Comparison of ENCODE assay signal across 22 cellular contexts in the genomic region with DNA sequence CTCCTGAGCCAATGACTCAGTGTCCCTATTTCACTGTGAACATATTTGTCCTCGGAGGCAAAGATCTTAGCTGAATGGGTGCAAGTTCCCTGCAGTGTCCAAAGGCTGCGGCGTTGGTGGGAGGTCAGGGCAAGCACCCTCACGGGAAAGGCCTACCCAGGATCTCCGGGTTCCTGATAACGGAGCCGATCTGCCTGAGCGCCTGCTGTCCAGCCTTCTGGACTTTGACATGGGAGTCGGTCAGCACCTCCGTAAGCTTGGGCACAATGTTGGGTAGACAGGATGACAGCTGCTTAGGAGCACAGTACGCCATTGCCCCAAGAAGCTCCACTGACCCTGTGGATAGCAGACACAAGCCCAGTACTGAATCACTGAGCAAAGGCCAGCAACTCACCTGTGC.
"Had no signal": no experiment of that assay in that cellular context is flagged by ENCODE, and none has a peak within 500 bp of the region (broad histone marks: within the 10 kb centered on the region; RNA-seq: fewer than 3 reads in every experiment).

No MANE protein-coding gene starts in this region.

- H3K4me1 ChIP-seq: foreskin keratinocyte, left ventricle myocardium inferior, lower lobe of right lung, parathyroid adenoma, psoas muscle, right lobe of liver, suprapubic skin, thyroid gland had no signal

- H3K27ac Mint-ChIP-seq: memory B cell, mesothelial cell of epicardium, nephron, type B pancreatic cell had no signal

- H3K9me3 ChIP-seq: left ventricle myocardium inferior, lower lobe of right lung, psoas muscle, right lobe of liver, suprapubic skin, thyroid gland had no signal

- H3K27me3 Mint-ChIP-seq: memory B cell, naive B cell, type B pancreatic cell had no signal

- H3K4me3 ChIP-seq: hepatocyte, left ventricle myocardium inferior, lower lobe of right lung, psoas muscle, right lobe of liver, suprapubic skin, thyroid gland had no signal

- DNase-seq: central memory CD4-positive, alpha-beta T cell; effector memory CD4-positive, alpha-beta T cell; erythroblast; foreskin keratinocyte; left ventricle myocardium inferior; lower lobe of right lung; naive B cell; occipital lobe; psoas muscle; retina; stimulated activated CD4-positive, alpha-beta T cell treated with anti-CD3 and anti-CD28 coated beads, Interleukin-2, amount 100 ng/mL, for 24 hours; stimulated activated CD4-positive, alpha-beta T cell treated with anti-CD3 and anti-CD28 coated beads, Interleukin-4, amount 100 ng/mL, for 4 hours; stimulated activated naive CD8-positive, alpha-beta T cell treated with anti-CD3 and anti-CD28 coated beads, Interleukin-15, Interleukin-2, amounts not matched to agents 100 U/mL and 50 U/mL, for 24 hours; thyroid gland had no signal

- ATAC-seq: foreskin keratinocyte; lower lobe of right lung; right lobe of liver; stimulated activated naive CD8-positive, alpha-beta T cell treated with anti-CD3 and anti-CD28 coated beads, Interleukin-15, Interleukin-2, amounts not matched to agents 100 U/mL and 50 U/mL, for 24 hours had no signal

- H3K9me3 Mint-ChIP-seq: memory B cell, mesothelial cell of epicardium, naive B cell, nephron, type B pancreatic cell had no signal

- H3K4me1 Mint-ChIP-seq: memory B cell, mesothelial cell of epicardium, nephron had no signal

- H3K27me3 ChIP-seq: foreskin keratinocyte, hepatocyte, right lobe of liver, suprapubic skin, thyroid gland had no signal

- H3K4me3 Mint-ChIP-seq: memory B cell, mesothelial cell of epicardium, naive B cell, nephron, type B pancreatic cell had no signal
